Comparison of ENCODE assay signal across 8 cellular contexts in genomic region chr11:65588199-65589054, GRCh38. TPM values are rescaled to one million over a fixed set of nuclear protein-coding genes. Genes with fewer than 3 reads are reported as not detected.
DNase-seq lines count a peak whose midpoint lies in the region; ATAC-seq, FAIRE-seq and TF ChIP-seq lines count a peak whose summit lies in the region.

No MANE protein-coding gene starts in this region.

- FAIRE-seq in urothelium cell line (lab: Jason Lieb, UNC) = no peak

- H3K4me1 ChIP-seq in esophagus (ENCODE audit: control insufficient read depth in 2 of 2, insufficient read depth in 2 of 2, low read length in 1 of 2) (peaks cover 6 to 32% of the 10 kb centered on the region in 2 donors), osteoblast (ENCODE audit: insufficient read depth, low read length) (peaks cover 17% of the 10 kb centered on the region)

- ATAC-seq in HG02763 (IDR thresholded peaks at IDR 0.05; ENCODE audit: unreplicated experiment) = peak; percentile 78

- WGBS in esophagus, 2 donors = 50 to 53% methylated on average over 13 of the region's 13 CpGs

- H3K4me3 ChIP-seq in esophagus (ENCODE audit: low read depth in 1 of 2, low read length in 2 of 2) (no peak overlapping the region), osteoblast (ENCODE audit: insufficient read depth, low read length) (no peak overlapping the region)

- no peak overlapping the region for H3K4me2 ChIP-seq in osteoblast (ENCODE audit: insufficient read depth, low read length)

- H3K79me2 ChIP-seq in osteoblast (ENCODE audit: insufficient read depth, low read length) = peaks cover 9% of the 10 kb centered on the region

- DNase-seq in SIG-M5 treated with dmso at 0.1 percent for 504 hours (lab: John Stamatoyannopoulos, UW; ENCODE audit: unreplicated experiment) = peak; percentile 55
- DNase-seq in SIG-M5 (lab: John Stamatoyannopoulos, UW) = no peak
- peak; percentile 47 for DNase-seq in NCI-H460 (ENCODE audit: extremely low read depth, low read depth)
- peak; percentile 62 for DNase-seq in activated CD8-positive, alpha-beta memory T cell treated with anti-CD3 and anti-CD28 coated beads, Interleukin-2, amount 50 U/mL, for 1 hour (ENCODE audit: extremely low read depth)
- DNase-seq in osteoblast (ENCODE audit: insufficient read length, low spot score, missing footprints) = peak; percentile 96
- DNase-seq in urothelium cell line (ENCODE audit: low spot score) = peak; percentile 46

- peak; percentile 48 for TF ChIP-seq CTCF in osteoblast (IDR thresholded peaks at IDR 0.05; ENCODE audit: extremely low read depth, low read depth, low read length)

- H3K27ac ChIP-seq in esophagus (ENCODE audit: low read depth in 2 of 2, low read length in 1 of 2) (peak overlapping the region; percentile 67 to 75), osteoblast (ENCODE audit: low read depth, low read length) (peak overlapping the region; percentile 23)

- H3K9me3 ChIP-seq in esophagus (ENCODE audit: control insufficient read depth in 2 of 2, insufficient read depth in 1 of 2, low read depth in 1 of 2, low read length in 1 of 2) (no peaks in the 10 kb centered on the region), osteoblast (ENCODE audit: low read depth, low read length) (no peaks in the 10 kb centered on the region)

- peaks cover 6% of the 10 kb centered on the region for H4K20me1 ChIP-seq in osteoblast (ENCODE audit: insufficient read depth, low read length)

- H3K27me3 ChIP-seq in esophagus (ENCODE audit: control insufficient read depth in 1 of 2, insufficient read depth in 2 of 2, low read length in 2 of 2) (no peaks in the 10 kb centered on the region), osteoblast (ENCODE audit: insufficient read depth, low read length) (no peaks in the 10 kb centered on the region)

- no peak overlapping the region for H2AFZ ChIP-seq in osteoblast (ENCODE audit: low read length)

- H3K36me3 ChIP-seq in esophagus (ENCODE audit: control insufficient read depth in 2 of 2, insufficient read depth in 2 of 2, low read length in 1 of 2) (peaks cover 0 to 27% of the 10 kb centered on the region in 2 donors), osteoblast (ENCODE audit: insufficient read depth, low read length) (peaks cover 44% of the 10 kb centered on the region)

RNA-seq across cellular contexts. Expression of gene KCNK7, which starts 7.2 kb away (rescaled TPM):
- total RNA-seq in NCI-H460 (2014; rRNA removed; shearing (Covaris generic)) = not detected in 2 replicates
- polyA plus RNA-seq in NCI-H460 (2014; cell fraction: nucleus; rRNA removed) = not detected in 2 replicates
- polyA plus RNA-seq in esophagus = 10 to 100 TPM; 18.4 to 19.8 TPM
- total RNA-seq in osteoblast = 0.29 TPM in 1 of 2 replicates, not detected in the other

RNA-seq across cellular contexts. Expression of gene EHBP1L1, which starts 12.6 kb away (rescaled TPM):
- total RNA-seq in NCI-H460 (2014; rRNA removed; shearing (Covaris generic)) = 12.8 and 15.3 TPM in 2 replicates
- 24.4 and 30.5 TPM in 2 replicates for polyA plus RNA-seq in NCI-H460 (2014; cell fraction: nucleus; rRNA removed)
- polyA plus RNA-seq in esophagus = 10 to 100 TPM; 54.4 to 61.6 TPM
- total RNA-seq in osteoblast = 43.9 and 58.6 TPM in 2 replicates

RNA-seq across cellular contexts. Expression of gene FAM89B, which starts 16.1 kb away (rescaled TPM):
- total RNA-seq in NCI-H460 (2014; rRNA removed; shearing (Covaris generic)) = 6.6 and 11.5 TPM in 2 replicates
- polyA plus RNA-seq in NCI-H460 (2014; cell fraction: nucleus; rRNA removed) = 0.86 and 12.4 TPM in 2 replicates
- 10 to 100 TPM; 27.9 to 36.5 TPM for polyA plus RNA-seq in esophagus
- 31.5 and 36.2 TPM in 2 replicates for total RNA-seq in osteoblast

RNA-seq across cellular contexts. Expression of gene ZNRD2, which starts 18.1 kb away (rescaled TPM):
- total RNA-seq in NCI-H460 (2014; rRNA removed; shearing (Covaris generic)) = 14.9 and 20.6 TPM in 2 replicates
- 31.1 and 40.7 TPM in 2 replicates for polyA plus RNA-seq in NCI-H460 (2014; cell fraction: nucleus; rRNA removed)
- polyA plus RNA-seq in esophagus = 10 to 100 TPM; 38.9 to 52.1 TPM
- total RNA-seq in osteoblast = 37.1 and 42.3 TPM in 2 replicates

RNA-seq across cellular contexts. Expression of gene MAP3K11, which starts 25.6 kb away (rescaled TPM):
- 15.9 and 19.2 TPM in 2 replicates for total RNA-seq in NCI-H460 (2014; rRNA removed; shearing (Covaris generic))
- polyA plus RNA-seq in NCI-H460 (2014; cell fraction: nucleus; rRNA removed) = 10.1 and 13.1 TPM in 2 replicates
- 10 to 100 TPM; 25.7 to 35.2 TPM for polyA plus RNA-seq in esophagus
- 19.4 and 21.4 TPM in 2 replicates for total RNA-seq in osteoblast
